Comparison of ENCODE assay signal across 7 cellular contexts in the genomic region with DNA sequence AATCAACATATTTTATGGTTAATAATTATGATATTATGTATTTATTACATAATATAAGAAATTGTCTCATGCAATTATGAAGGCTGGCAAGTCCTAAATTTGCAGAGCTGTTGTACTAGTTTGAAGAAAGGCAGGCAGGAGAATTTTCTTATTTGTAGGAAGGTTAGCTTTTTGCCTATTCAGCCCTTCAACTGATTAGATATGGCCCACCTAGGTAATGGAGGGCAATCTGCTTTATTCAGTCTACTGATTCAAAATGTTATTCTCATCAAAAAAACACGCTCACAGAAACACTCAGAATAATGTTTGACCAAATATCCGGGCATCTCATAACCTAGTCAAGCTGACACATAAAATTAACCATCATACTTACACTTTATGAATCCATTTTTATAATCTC.
"Had no signal": no experiment of that assay in that cellular context is flagged by ENCODE, and none has a peak within 500 bp of the region (broad histone marks: within the 10 kb centered on the region; RNA-seq: fewer than 3 reads in every experiment).

No MANE protein-coding gene starts in this region.

- ATAC-seq: HepG2 had no signal

- H3K9ac ChIP-seq: KMS-11 had no signal

- H3K4me2 ChIP-seq: KMS-11 had no signal

- DNase-seq: IMR-90, KBM-7, KG1 had no signal

- FAIRE-seq: HepG2, HTR-8/SVneo had no signal

- H3K27ac ChIP-seq: HL-60, KMS-11 had no signal
